8 cellular contexts compared by ENCODE assay signal in the genomic region with DNA sequence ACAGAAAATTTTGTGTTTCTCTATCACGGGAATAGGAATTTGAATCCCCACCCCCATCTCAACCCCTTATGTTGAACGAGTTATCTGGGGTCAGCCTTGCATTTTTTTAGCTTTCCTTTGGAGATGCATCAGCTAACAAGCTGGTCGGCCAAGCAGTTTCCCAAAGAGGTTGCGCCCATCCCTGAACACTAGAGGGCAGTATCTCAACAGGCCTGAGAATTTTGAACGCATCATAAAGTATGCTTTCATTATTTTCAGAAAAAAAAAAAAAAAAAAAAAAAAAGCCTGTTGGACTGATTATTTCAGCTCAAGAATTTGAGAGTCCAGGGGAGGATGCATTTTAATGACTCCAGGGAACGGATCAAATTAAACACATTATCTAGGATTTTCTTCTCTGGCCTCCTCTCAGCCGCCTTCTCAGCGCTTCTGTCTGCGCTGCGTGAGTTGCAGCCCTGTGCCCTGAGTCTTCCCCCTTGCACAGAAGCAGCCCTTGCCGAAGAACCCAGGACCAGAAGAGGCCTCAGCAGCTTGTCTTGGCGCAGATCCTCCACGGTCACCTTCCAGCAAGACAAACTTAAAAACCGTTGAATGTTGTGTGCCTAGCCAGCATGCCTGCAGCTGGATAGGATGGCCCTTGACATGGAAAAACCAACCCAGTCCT.
DNase-seq lines count a peak whose midpoint lies in the region; ATAC-seq and TF ChIP-seq lines count a peak whose summit lies in the region.

No MANE protein-coding gene starts in this region.

- no peak overlapping the region for H3K27ac Mint-ChIP-seq in activated T-helper 1 cell treated with anti-CD3 and anti-CD28 coated beads, Interleukin-12 subunit alpha, Interleukin-12 subunit beta, Interleukin-2, Interleukin-4 antibody, amounts not matched to agents 30 ng/mL and 10 ng/mL and 1 ng/mL, durations not matched to agents 14 hours and 24 hours and 36 hours

- H3K9me3 Mint-ChIP-seq in activated T-helper 1 cell treated with anti-CD3 and anti-CD28 coated beads, Interleukin-12 subunit alpha, Interleukin-12 subunit beta, Interleukin-2, Interleukin-4 antibody, amounts not matched to agents 30 ng/mL and 10 ng/mL and 1 ng/mL, durations not matched to agents 14 hours and 24 hours and 36 hours, result no peaks in the 10 kb centered on the region

- no peaks in the 10 kb centered on the region for H3K27me3 ChIP-seq in tibial artery

- no peaks in the 10 kb centered on the region for H3K9me3 ChIP-seq in tibial artery

- no peaks in the 10 kb centered on the region for H3K36me3 ChIP-seq in tibial artery

- H3K4me1 ChIP-seq in tibial artery, result no peaks in the 10 kb centered on the region

- H3K4me3 Mint-ChIP-seq in activated T-helper 1 cell treated with anti-CD3 and anti-CD28 coated beads, Interleukin-12 subunit alpha, Interleukin-12 subunit beta, Interleukin-2, Interleukin-4 antibody, amounts not matched to agents 30 ng/mL and 10 ng/mL and 1 ng/mL, durations not matched to agents 14 hours and 24 hours and 36 hours, result no peak overlapping the region

- intact Hi-C loops in activated T-helper 1 cell treated with anti-CD3 and anti-CD28 coated beads, Interleukin-12 subunit alpha, Interleukin-12 subunit beta, Interleukin-2, Interleukin-4 antibody, amounts not matched to agents 30 ng/mL and 10 ng/mL and 1 ng/mL, durations not matched to agents 14 hours and 24 hours and 36 hours (cut with micrococcal nuclease), result loop anchor here (1.0 kb wide), 3 partner anchors 17 to 441 kb away; no protein-coding TSS in a partner anchor
- intact Hi-C loops in tibial artery (cut with DNase I; ENCODE audit: low total_unique reads), result loop anchor here (10.0 kb wide), 1 partner anchor 444 kb away; no protein-coding TSS in a partner anchor

- no peak overlapping the region for H3K4me3 ChIP-seq in tibial artery

- TF ChIP-seq CTCF in tibial artery (IDR thresholded peaks at IDR 0.05), result peak; percentile 50 to 57

- H3K4me1 Mint-ChIP-seq in activated T-helper 1 cell treated with anti-CD3 and anti-CD28 coated beads, Interleukin-12 subunit alpha, Interleukin-12 subunit beta, Interleukin-2, Interleukin-4 antibody, amounts not matched to agents 30 ng/mL and 10 ng/mL and 1 ng/mL, durations not matched to agents 14 hours and 24 hours and 36 hours (ENCODE audit: low read depth), result peaks cover 6% of the 10 kb centered on the region

- DNase-seq in DMS53 (lab: John Stamatoyannopoulos, UW) (peak; percentile 73), NOMO-1 treated with DMSO at 0.1 percent for 48 hours (lab: John Stamatoyannopoulos, UW; ENCODE audit: unreplicated experiment) (peak; percentile 34), fibroblast of the conjunctiva (ENCODE audit: low read depth) (peak; percentile 34), nucleus accumbens (lab: John Stamatoyannopoulos, UW) (peak in 41 of 56 donors; percentile 4 to 79 (median 28)), tibial artery (peak in 1 of 2 donors; percentile 39), NCI-H1048 (lab: John Stamatoyannopoulos, UW) (no peak)
- peak; percentile 50 for DNase-seq in activated T-helper 1 cell treated with anti-CD3 and anti-CD28 coated beads, Interleukin-12 subunit alpha, Interleukin-12 subunit beta, Interleukin-2, Interleukin-4 antibody, amounts not matched to agents 30 ng/mL and 10 ng/mL and 1 ng/mL, durations not matched to agents 14 hours and 24 hours and 36 hours (ENCODE audit: low spot score)

- H3K27me3 Mint-ChIP-seq in activated T-helper 1 cell treated with anti-CD3 and anti-CD28 coated beads, Interleukin-12 subunit alpha, Interleukin-12 subunit beta, Interleukin-2, Interleukin-4 antibody, amounts not matched to agents 30 ng/mL and 10 ng/mL and 1 ng/mL, durations not matched to agents 14 hours and 24 hours and 36 hours (ENCODE audit: insufficient read depth), result peaks cover 6% of the 10 kb centered on the region

- peak; percentile 44 for ATAC-seq in HG02970 (IDR thresholded peaks at IDR 0.05; ENCODE audit: low FRiP score, unreplicated experiment)

- no peak overlapping the region for H3K27ac ChIP-seq in tibial artery

- peaks cover 2% of the 10 kb centered on the region for H3K36me3 Mint-ChIP-seq in activated T-helper 1 cell treated with anti-CD3 and anti-CD28 coated beads, Interleukin-12 subunit alpha, Interleukin-12 subunit beta, Interleukin-2, Interleukin-4 antibody, amounts not matched to agents 30 ng/mL and 10 ng/mL and 1 ng/mL, durations not matched to agents 14 hours and 24 hours and 36 hours (ENCODE audit: low read depth)
